Comparison of ENCODE assay signal across 18 cellular contexts in genomic region chr3:14113964-14114667, GRCh38. TPM values are rescaled to one million over a fixed set of nuclear protein-coding genes. Genes with fewer than 3 reads are reported as not detected.
DNase-seq lines count a peak whose midpoint lies in the region; ATAC-seq, FAIRE-seq and TF ChIP-seq lines count a peak whose summit lies in the region.
"Had no signal": no experiment of that assay in that cellular context is flagged by ENCODE, and none has a peak within 500 bp of the region (broad histone marks: within the 10 kb centered on the region; RNA-seq: fewer than 3 reads in every experiment).

No MANE protein-coding gene starts in this region.

- CTCF ChIA-PET in A549 (lab: Yijun Ruan, JAX): interaction anchor here (0.6 to 3.2 kb wide), 6 partner anchors 10 to 435 kb away, joined by 3 to 12 read pairs (median 6); partner anchors contain the start of genes CHCHD4 and TMEM43
- CTCF ChIA-PET in activated CD4-positive, alpha-beta memory T cell treated with anti-CD3 and anti-CD28 coated beads, Interleukin-2, amount 10 ng/mL, durations not matched to agents 7 days and 5 days (lab: Charles Lee): interaction anchor here (1.0 to 3.2 kb wide), 3 partner anchors 31 to 457 kb away, joined by 3 to 14 read pairs (median 3); no protein-coding TSS in a partner anchor

- H3K27ac Mint-ChIP-seq in H9: no peak overlapping the region; a peak in 1 of 7 replicates
- H3K27ac Mint-ChIP-seq in activated CD4-positive, alpha-beta memory T cell treated with anti-CD3 and anti-CD28 coated beads, Interleukin-2, amount 10 ng/mL, durations not matched to agents 7 days and 5 days: no peak overlapping the region
- no peak overlapping the region for H3K27ac Mint-ChIP-seq in T-helper 2 cell treated with Interferon-gamma antibody and Interleukin-4, amounts not matched to agents 5 μg/mL and 100 μg/mL, for 36 hours
- H3K27ac Mint-ChIP-seq: activated T-helper 1 cell treated with anti-CD3 and anti-CD28 coated beads, Interleukin-12 subunit alpha, Interleukin-12 subunit beta, Interleukin-2, Interleukin-4 antibody, amounts not matched to agents 30 ng/mL and 10 ng/mL and 1 ng/mL, durations not matched to agents 14 hours and 24 hours and 36 hours; natural killer cell had no signal

- DNase-seq in A549 (ENCODE audit: low read depth in 1 of 2, low spot score in 1 of 2) (no peak), H9 (no peak), kidney (no peak)
- no peak for DNase-seq in effector memory CD4-positive, alpha-beta T cell
- DNase-seq in activated CD4-positive, alpha-beta memory T cell treated with anti-CD3 and anti-CD28 coated beads, Interleukin-2, amount 10 ng/mL, durations not matched to agents 7 days and 5 days: no peak
- no peak for DNase-seq in stimulated activated CD4-positive, alpha-beta T cell treated with anti-CD3 and anti-CD28 coated beads, Interleukin-2, amount 100 ng/mL, for 24 hours
- DNase-seq in T-helper 2 cell treated with Interferon-gamma antibody and Interleukin-4, amounts not matched to agents 5 μg/mL and 100 μg/mL, for 36 hours (ENCODE audit: low spot score): no peak
- DNase-seq: activated CD4-positive, CD25-positive, alpha-beta regulatory T cell; GM23248; natural killer cell; NCI-H226; SHP77 treated with DMSO at 0.1 percent for 48 hours; stimulated activated CD8-positive, alpha-beta memory T cell treated with anti-CD3 and anti-CD28 coated beads, Interleukin-4, amount 100 ng/mL, for 48 hours; uterus had no signal

- H4K5ac ChIP-seq in H9 (ENCODE audit: insufficient read length, low read depth, low read length): no peak overlapping the region

- intact Hi-C loops in kidney (cut with DNase I): no loop called here

- TF ChIP-seq POLR2A in A549 (IDR thresholded peaks at IDR 0.05; ENCODE audit: low read length): no peak

- H3K9ac ChIP-seq in H9 (ENCODE audit: extremely low read depth, insufficient read length, low read length) (no peak overlapping the region), kidney (ENCODE audit: low read length in 2 of 2) (no peak overlapping the region)
- H3K9ac ChIP-seq: GM23248 had no signal

- TF ChIP-seq CTCF in A549 (IDR thresholded peaks at IDR 0.05): no peak
- peak; percentile 58; the same call in 2 of the 3 replicates for TF ChIP-seq CTCF in H9 (conservative IDR thresholded peaks at IDR 0.05)
- TF ChIP-seq CTCF in VCaP (conservative IDR thresholded peaks at IDR 0.05): peak; percentile 78
- peak; percentile 28 for TF ChIP-seq CTCF in kidney (IDR thresholded peaks at IDR 0.05; ENCODE audit: borderline replicate concordance, extremely low read depth, insufficient read depth)

- H3K79me1 ChIP-seq in H9 (ENCODE audit: insufficient read depth, low read depth, low read length, poor library complexity, severe bottlenecking): no peaks in the 10 kb centered on the region

- POLR2A ChIA-PET in A549 (lab: Yijun Ruan, JAX): no interaction called here
- POLR2A ChIA-PET in activated CD4-positive, alpha-beta memory T cell treated with anti-CD3 and anti-CD28 coated beads, Interleukin-2, amount 10 ng/mL, durations not matched to agents 7 days and 5 days (lab: Charles Lee): interaction anchor here (1.5 kb wide), 1 partner anchor 10 kb away, joined by 7 read pairs; the partner anchor contains the start of genes CHCHD4 and TMEM43

- H3K14ac ChIP-seq in H9 (ENCODE audit: insufficient read depth, low read length): no peak overlapping the region

- no peaks in the 10 kb centered on the region for H3K9me3 ChIP-seq in A549
- H3K9me3 ChIP-seq in H9 (ENCODE audit: control insufficient read depth, low read depth, low read length): no peaks in the 10 kb centered on the region
- H3K9me3 ChIP-seq in kidney (ENCODE audit: control insufficient read depth in 1 of 2, low read length in 2 of 2): no peaks in the 10 kb centered on the region
- H3K9me3 ChIP-seq in effector memory CD4-positive, alpha-beta T cell (ENCODE audit: control insufficient read depth, low read length): no peaks in the 10 kb centered on the region
- H3K9me3 ChIP-seq: uterus had no signal

- H3K23ac ChIP-seq in H9 (ENCODE audit: insufficient read length, low read depth, low read length): no peak overlapping the region

- H2BK15ac ChIP-seq in H9 (ENCODE audit: low read depth, low read length): no peak overlapping the region

- H2BK12ac ChIP-seq in H9 (ENCODE audit: insufficient read length, low read depth, low read length): no peak overlapping the region

- H3K27me3 ChIP-seq in H9 (ENCODE audit: insufficient read depth, low read length): no peaks in the 10 kb centered on the region
- no peaks in the 10 kb centered on the region for H3K27me3 ChIP-seq in effector memory CD4-positive, alpha-beta T cell (replicated peaks; ENCODE audit: control insufficient read depth, insufficient read depth, low read length, poor library complexity, severe bottlenecking)
- H3K27me3 ChIP-seq: cardiac muscle cell, uterus had no signal

- no peak overlapping the region for H3K4me3 ChIP-seq in A549
- no peak overlapping the region for H3K4me3 ChIP-seq in kidney (ENCODE audit: low read length in 2 of 2)
- H3K4me3 ChIP-seq in effector memory CD4-positive, alpha-beta T cell (ENCODE audit: insufficient read depth, low read depth, low read length, poor library complexity, severe bottlenecking): no peak overlapping the region
- H3K4me3 ChIP-seq: cardiac muscle cell, GM23248, uterus had no signal

- no peak for TF ChIP-seq EP300 in A549 (IDR thresholded peaks at IDR 0.05)

- no peak overlapping the region for H2BK120ac ChIP-seq in H9 (ENCODE audit: low read depth, low read length, poor library complexity, severe bottlenecking)

- H2BK20ac ChIP-seq in H9 (ENCODE audit: low read depth, low read length, poor library complexity, severe bottlenecking): no peak overlapping the region

- no peak for ATAC-seq in A549
- ATAC-seq: natural killer cell had no signal

- H3K4me1 Mint-ChIP-seq in H9: peaks cover 12 to 15% of the 10 kb centered on the region in 2 experiments
- no peaks in the 10 kb centered on the region for H3K4me1 Mint-ChIP-seq in activated CD4-positive, alpha-beta memory T cell treated with anti-CD3 and anti-CD28 coated beads, Interleukin-2, amount 10 ng/mL, durations not matched to agents 7 days and 5 days
- no peaks in the 10 kb centered on the region for H3K4me1 Mint-ChIP-seq in T-helper 2 cell treated with Interferon-gamma antibody and Interleukin-4, amounts not matched to agents 5 μg/mL and 100 μg/mL, for 36 hours (ENCODE audit: low read depth)
- H3K4me1 Mint-ChIP-seq: natural killer cell had no signal

- H3K27ac ChIP-seq in A549 (no peak overlapping the region), H9 (ENCODE audit: insufficient read length, low read depth, low read length) (no peak overlapping the region), VCaP (peak overlapping the region; percentile 31; the same call in 1 of the 2 replicates), kidney (ENCODE audit: low read depth in 2 of 2, low read length in 2 of 2) (no peak overlapping the region)
- no peak overlapping the region for H3K27ac ChIP-seq in effector memory CD4-positive, alpha-beta T cell (ENCODE audit: insufficient read depth, low read length, poor library complexity, severe bottlenecking)
- H3K27ac ChIP-seq: cardiac muscle cell, GM23248, uterus had no signal

- H3K4me3 Mint-ChIP-seq in H9: no peak overlapping the region
- no peak overlapping the region for H3K4me3 Mint-ChIP-seq in activated CD4-positive, alpha-beta memory T cell treated with anti-CD3 and anti-CD28 coated beads, Interleukin-2, amount 10 ng/mL, durations not matched to agents 7 days and 5 days
- H3K4me3 Mint-ChIP-seq in T-helper 2 cell treated with Interferon-gamma antibody and Interleukin-4, amounts not matched to agents 5 μg/mL and 100 μg/mL, for 36 hours: no peak overlapping the region
- H3K4me3 Mint-ChIP-seq: activated T-helper 1 cell treated with anti-CD3 and anti-CD28 coated beads, Interleukin-12 subunit alpha, Interleukin-12 subunit beta, Interleukin-2, Interleukin-4 antibody, amounts not matched to agents 30 ng/mL and 10 ng/mL and 1 ng/mL, durations not matched to agents 14 hours and 24 hours and 36 hours; CD14-positive monocyte; natural killer cell had no signal

- H3K18ac ChIP-seq in H9 (ENCODE audit: insufficient read length, low read depth, low read length): no peak overlapping the region

- TF ChIP-seq RAD21 in A549 (conservative IDR thresholded peaks at IDR 0.05 in 1 of 2, IDR thresholded peaks at IDR 0.05 in 1 of 2): peak; percentile 17 to 38; a peak in 2 of 5 replicates

- H2AK5ac ChIP-seq in H9 (ENCODE audit: insufficient read length, low read length): no peak overlapping the region

- no peak overlapping the region for H4K8ac ChIP-seq in H9 (replicated peaks; ENCODE audit: insufficient read length, low read depth, low read length)

- no peak overlapping the region for H3K4ac ChIP-seq in H9 (ENCODE audit: low read depth, low read length)

- no peak overlapping the region for H3K56ac ChIP-seq in H9 (ENCODE audit: insufficient read length, low read depth, low read length)

- 94% methylated on average over 7 of the region's 7 CpGs for WGBS in A549 (ENCODE audit: missing lambda C conversion rate)
- WGBS in H9 (ENCODE audit: extremely low coverage, insufficient read length, low lambda C conversion rate): no CpG with 5 or more reads among the region's 7 CpGs

- peaks cover 17 to 27% of the 10 kb centered on the region in 2 donors for H3K36me3 ChIP-seq in kidney (ENCODE audit: control insufficient read depth in 1 of 2, insufficient read depth in 2 of 2, low read length in 2 of 2)
- H3K36me3 ChIP-seq in effector memory CD4-positive, alpha-beta T cell (ENCODE audit: control insufficient read depth, insufficient read depth, low read length): peaks cover 44% of the 10 kb centered on the region
- H3K36me3 ChIP-seq: uterus had no signal

- no peak overlapping the region for H2AFZ ChIP-seq in H9 (ENCODE audit: low read length)
- H2AFZ ChIP-seq: GM23248 had no signal

- peaks cover 14 to 41% (median 34%) of the 10 kb centered on the region in 3 experiments for H3K36me3 Mint-ChIP-seq in H9 (ENCODE audit: insufficient read depth in 1 of 3, low read depth in 3 of 3)
- peaks cover 37% of the 10 kb centered on the region for H3K36me3 Mint-ChIP-seq in activated CD4-positive, alpha-beta memory T cell treated with anti-CD3 and anti-CD28 coated beads, Interleukin-2, amount 10 ng/mL, durations not matched to agents 7 days and 5 days (ENCODE audit: low read depth)
- H3K36me3 Mint-ChIP-seq in T-helper 2 cell treated with Interferon-gamma antibody and Interleukin-4, amounts not matched to agents 5 μg/mL and 100 μg/mL, for 36 hours (ENCODE audit: low read depth): peaks cover 26% of the 10 kb centered on the region

- H3K23me2 ChIP-seq in H9 (ENCODE audit: insufficient read length, low read depth, low read length, poor library complexity, severe bottlenecking): no peaks in the 10 kb centered on the region

- H3K4me1 ChIP-seq in A549 (peaks cover 14% of the 10 kb centered on the region), H9 (ENCODE audit: insufficient read depth, low read length) (no peaks in the 10 kb centered on the region), kidney (ENCODE audit: control insufficient read depth in 1 of 2, insufficient read depth in 1 of 2, low read depth in 1 of 2, low read length in 2 of 2) (peaks cover 11 to 24% of the 10 kb centered on the region in 2 donors)
- H3K4me1 ChIP-seq in effector memory CD4-positive, alpha-beta T cell (ENCODE audit: control insufficient read depth, insufficient read depth, low read length, poor library complexity, severe bottlenecking): no peaks in the 10 kb centered on the region
- H3K4me1 ChIP-seq: uterus had no signal

- no peak overlapping the region for H2BK5ac ChIP-seq in H9 (ENCODE audit: insufficient read length, low read length)

- H4K91ac ChIP-seq in H9 (ENCODE audit: insufficient read length, low read depth, low read length): no peak overlapping the region

- H3K4me2 ChIP-seq in A549 (no peak overlapping the region), H9 (ENCODE audit: insufficient read depth, insufficient read length, low read length) (no peak overlapping the region)

- H3T11ph ChIP-seq in H9 (ENCODE audit: low read length): no peak overlapping the region

- no peaks in the 10 kb centered on the region for H3K79me2 ChIP-seq in H9 (ENCODE audit: insufficient read depth, low read length)

- H3K27me3 Mint-ChIP-seq in H9 (ENCODE audit: low read depth): no peaks in the 10 kb centered on the region
- H3K27me3 Mint-ChIP-seq in activated CD4-positive, alpha-beta memory T cell treated with anti-CD3 and anti-CD28 coated beads, Interleukin-2, amount 10 ng/mL, durations not matched to agents 7 days and 5 days: no peaks in the 10 kb centered on the region
- H3K27me3 Mint-ChIP-seq in T-helper 2 cell treated with Interferon-gamma antibody and Interleukin-4, amounts not matched to agents 5 μg/mL and 100 μg/mL, for 36 hours (ENCODE audit: low read depth): no peaks in the 10 kb centered on the region

- no peaks in the 10 kb centered on the region for H4K20me1 ChIP-seq in H9 (ENCODE audit: control insufficient read depth, insufficient read depth, insufficient read length)

- no peak for FAIRE-seq in A549 (lab: Jason Lieb, UNC)
- FAIRE-seq in kidney (lab: Jason Lieb, UNC): no peak

- H3K9me3 Mint-ChIP-seq in H9: no peaks in the 10 kb centered on the region
- H3K9me3 Mint-ChIP-seq in activated CD4-positive, alpha-beta memory T cell treated with anti-CD3 and anti-CD28 coated beads, Interleukin-2, amount 10 ng/mL, durations not matched to agents 7 days and 5 days: no peaks in the 10 kb centered on the region
- no peaks in the 10 kb centered on the region for H3K9me3 Mint-ChIP-seq in T-helper 2 cell treated with Interferon-gamma antibody and Interleukin-4, amounts not matched to agents 5 μg/mL and 100 μg/mL, for 36 hours
- H3K9me3 Mint-ChIP-seq: activated T-helper 1 cell treated with anti-CD3 and anti-CD28 coated beads, Interleukin-12 subunit alpha, Interleukin-12 subunit beta, Interleukin-2, Interleukin-4 antibody, amounts not matched to agents 30 ng/mL and 10 ng/mL and 1 ng/mL, durations not matched to agents 14 hours and 24 hours and 36 hours; natural killer cell had no signal

RNA-seq across cellular contexts. Expression of gene CHCHD4, which starts 10.6 kb away (rescaled TPM):
- polyA plus RNA-seq in A549 (2011; rRNA removed) (41.9 and 48.8 TPM in 2 replicates), A549 (2017; fragmentation: RNase III; extraction: RNeasy Plus Mini Kit Qiagen cat#74134 plus additional on column Dnase treatment) (35.1 to 37.6 TPM (median 37.3 TPM) in 3 replicates), kidney (ENCODE audit: insufficient read depth, low read depth, low replicate concordance) (33.6 TPM)
- polyA plus RNA-seq in A549 (2012; cell fraction: cytosol; rRNA removed): 26.2 and 26.3 TPM in 2 replicates
- polyA plus RNA-seq in A549 (2012; cell fraction: nucleus; rRNA removed): 5.8 and 9.1 TPM in 2 replicates
- polyA minus RNA-seq in A549 (2011; rRNA and poly(A)+ RNA removed): 12.5 and 13.3 TPM in 2 replicates
- total RNA-seq in H9 (2021) (13.3 and 13.7 TPM in 2 replicates), kidney (12.8 TPM)
- total RNA-seq in activated CD4-positive, alpha-beta memory T cell treated with anti-CD3 and anti-CD28 coated beads, Interleukin-2, amount 10 ng/mL, durations not matched to agents 7 days and 5 days: 10 to 100 TPM; 11.5 to 12.8 TPM

RNA-seq across cellular contexts. Expression of gene TMEM43, which starts 10.7 kb away (rescaled TPM):
- 75.2 and 79.0 TPM in 2 replicates for polyA plus RNA-seq in A549 (2011; rRNA removed)
- polyA plus RNA-seq in A549 (2012; cell fraction: cytosol; rRNA removed): 52.6 and 63.0 TPM in 2 replicates
- polyA plus RNA-seq in A549 (2012; cell fraction: nucleus; rRNA removed): 95.4 and 111 TPM in 2 replicates
- polyA plus RNA-seq in A549 (2017; fragmentation: RNase III; extraction: RNeasy Plus Mini Kit Qiagen cat#74134 plus additional on column Dnase treatment): 41.1 to 45.5 TPM (median 42.1 TPM) in 3 replicates
- polyA minus RNA-seq in A549 (2011; rRNA and poly(A)+ RNA removed): 57.2 and 66.3 TPM in 2 replicates
- total RNA-seq in H9 (2021): 35.8 and 36.7 TPM in 2 replicates
- 86.5 TPM for total RNA-seq in kidney
- polyA plus RNA-seq in kidney (ENCODE audit: insufficient read depth, low read depth, low replicate concordance): 27.6 TPM
- 10 to 100 TPM; 43.6 to 46.0 TPM for total RNA-seq in activated CD4-positive, alpha-beta memory T cell treated with anti-CD3 and anti-CD28 coated beads, Interleukin-2, amount 10 ng/mL, durations not matched to agents 7 days and 5 days
